Comparison of ENCODE assay signal across 1 cellular context in the genomic region with DNA sequence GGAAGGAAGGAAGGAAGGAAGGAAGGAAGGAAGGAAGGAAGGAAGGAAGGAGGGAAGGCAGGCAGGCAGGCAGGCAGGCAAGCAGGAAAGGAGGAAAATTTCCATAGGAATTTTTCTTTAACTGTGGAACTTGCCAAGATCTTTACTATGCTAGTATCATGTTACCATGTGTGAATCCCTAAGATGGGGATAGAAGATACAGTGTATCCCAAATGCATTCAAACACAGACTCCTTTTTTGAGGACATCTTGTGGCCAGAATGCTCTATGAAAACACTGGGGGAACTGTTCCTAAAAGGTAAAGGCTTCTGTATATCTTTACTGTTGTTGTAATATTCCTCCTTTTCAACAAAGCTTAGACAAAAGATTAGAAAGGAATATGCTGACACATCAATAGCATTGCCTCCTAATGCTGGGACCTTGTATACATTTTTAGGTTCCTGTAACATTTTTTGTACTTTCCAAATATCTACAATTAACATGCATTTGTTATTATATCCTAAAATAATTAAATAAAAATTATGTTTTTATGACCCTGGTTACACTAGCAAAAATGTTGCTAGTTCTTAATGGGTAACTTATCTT.
TF ChIP-seq lines count a peak whose summit lies in the region.

No MANE protein-coding gene starts in this region.

TF ChIP-seq in GM23338, 12 proteins besides CTCF, POLR2A, EP300 and RAD21 (continued from another document):
- TF ChIP-seq, protein P1, sequence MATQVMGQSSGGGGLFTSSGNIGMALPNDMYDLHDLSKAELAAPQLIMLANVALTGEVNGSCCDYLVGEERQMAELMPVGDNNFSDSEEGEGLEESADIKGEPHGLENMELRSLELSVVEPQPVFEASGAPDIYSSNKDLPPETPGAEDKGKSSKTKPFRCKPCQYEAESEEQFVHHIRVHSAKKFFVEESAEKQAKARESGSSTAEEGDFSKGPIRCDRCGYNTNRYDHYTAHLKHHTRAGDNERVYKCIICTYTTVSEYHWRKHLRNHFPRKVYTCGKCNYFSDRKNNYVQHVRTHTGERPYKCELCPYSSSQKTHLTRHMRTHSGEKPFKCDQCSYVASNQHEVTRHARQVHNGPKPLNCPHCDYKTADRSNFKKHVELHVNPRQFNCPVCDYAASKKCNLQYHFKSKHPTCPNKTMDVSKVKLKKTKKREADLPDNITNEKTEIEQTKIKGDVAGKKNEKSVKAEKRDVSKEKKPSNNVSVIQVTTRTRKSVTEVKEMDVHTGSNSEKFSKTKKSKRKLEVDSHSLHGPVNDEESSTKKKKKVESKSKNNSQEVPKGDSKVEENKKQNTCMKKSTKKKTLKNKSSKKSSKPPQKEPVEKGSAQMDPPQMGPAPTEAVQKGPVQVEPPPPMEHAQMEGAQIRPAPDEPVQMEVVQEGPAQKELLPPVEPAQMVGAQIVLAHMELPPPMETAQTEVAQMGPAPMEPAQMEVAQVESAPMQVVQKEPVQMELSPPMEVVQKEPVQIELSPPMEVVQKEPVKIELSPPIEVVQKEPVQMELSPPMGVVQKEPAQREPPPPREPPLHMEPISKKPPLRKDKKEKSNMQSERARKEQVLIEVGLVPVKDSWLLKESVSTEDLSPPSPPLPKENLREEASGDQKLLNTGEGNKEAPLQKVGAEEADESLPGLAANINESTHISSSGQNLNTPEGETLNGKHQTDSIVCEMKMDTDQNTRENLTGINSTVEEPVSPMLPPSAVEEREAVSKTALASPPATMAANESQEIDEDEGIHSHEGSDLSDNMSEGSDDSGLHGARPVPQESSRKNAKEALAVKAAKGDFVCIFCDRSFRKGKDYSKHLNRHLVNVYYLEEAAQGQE (IDR thresholded peaks at IDR 0.05; ENCODE audit: unreplicated experiment), result no peak
- TF ChIP-seq POLR2AphosphoS5 (IDR thresholded peaks at IDR 0.05; ENCODE audit: low read depth), result no peak
- TF ChIP-seq ZNF331 (CRISPR knock-in tag; IDR thresholded peaks at IDR 0.05; ENCODE audit: low read depth), result no peak
